ENCODE assay signal across 16 cellular contexts in genomic region chr6:33676416-33677152, GRCh38.
"Had no signal": no experiment of that assay in that cellular context is flagged by ENCODE, and none has a peak within 500 bp of the region (broad histone marks: within the 10 kb centered on the region; RNA-seq: fewer than 3 reads in every experiment).

No MANE protein-coding gene starts in this region.

- H3K4me1 ChIP-seq: breast epithelium had no signal

- H3K4me3 Mint-ChIP-seq: activated B cell treated with CpG ODN at 0.5 μM for 24 hours; activated CD4-positive, alpha-beta T cell treated with anti-CD3 and anti-CD28 coated beads, Interleukin-2, amount 10 ng/mL, durations not matched to agents 24 days and 14 days; activated naive CD8-positive, alpha-beta T cell; nephron; stimulated activated effector memory CD8-positive, alpha-beta T cell treated with anti-CD3 and anti-CD28 coated beads, Interleukin-12 subunit alpha, Interleukin-12 subunit beta, amount 100 ng/mL, for 72 hours; T-helper 1 cell treated with Interleukin-12 subunit alpha and Interleukin-12 subunit beta and Interleukin-4 antibody, amounts not matched to agents 30 μg/mL and 1 μg/mL, for 36 hours had no signal

- H3K27me3 ChIP-seq: breast epithelium, tibial artery had no signal

- H3K4me1 Mint-ChIP-seq: activated CD4-positive, alpha-beta T cell treated with anti-CD3 and anti-CD28 coated beads, Interleukin-2, amount 10 ng/mL, durations not matched to agents 24 days and 14 days had no signal

- H3K9me3 ChIP-seq: breast epithelium, gastroesophageal sphincter, left ventricle myocardium inferior, tibial artery had no signal

- H3K4me3 ChIP-seq: breast epithelium, gastroesophageal sphincter, left ventricle myocardium inferior, smooth muscle cell, tibial artery had no signal

- H3K36me3 ChIP-seq: breast epithelium had no signal

- H3K27me3 Mint-ChIP-seq: activated B cell treated with CpG ODN at 0.5 μM for 24 hours; activated CD4-positive, alpha-beta T cell treated with anti-CD3 and anti-CD28 coated beads, Interleukin-2, amount 10 ng/mL, durations not matched to agents 24 days and 14 days; activated naive CD8-positive, alpha-beta T cell had no signal

- H3K27ac ChIP-seq: gastroesophageal sphincter, left ventricle myocardium inferior, tibial artery had no signal

- H3K9me3 Mint-ChIP-seq: activated B cell treated with CpG ODN at 0.5 μM for 24 hours; activated CD4-positive, alpha-beta T cell treated with anti-CD3 and anti-CD28 coated beads, Interleukin-2, amount 10 ng/mL, durations not matched to agents 24 days and 14 days; nephron; stimulated activated effector memory CD8-positive, alpha-beta T cell treated with anti-CD3 and anti-CD28 coated beads, Interleukin-12 subunit alpha, Interleukin-12 subunit beta, amount 100 ng/mL, for 72 hours; T-helper 1 cell treated with Interleukin-12 subunit alpha and Interleukin-12 subunit beta and Interleukin-4 antibody, amounts not matched to agents 30 μg/mL and 1 μg/mL, for 36 hours had no signal

- H3K4me2 ChIP-seq: smooth muscle cell had no signal

- ATAC-seq: gastroesophageal sphincter; stimulated activated effector memory CD8-positive, alpha-beta T cell treated with anti-CD3 and anti-CD28 coated beads, Interleukin-12 subunit alpha, Interleukin-12 subunit beta, amount 100 ng/mL, for 72 hours had no signal

- DNase-seq: activated B cell treated with CpG ODN at 0.5 μM for 24 hours; activated CD4-positive, alpha-beta T cell treated with anti-CD3 and anti-CD28 coated beads, Interleukin-2, amount 10 ng/mL, durations not matched to agents 24 days and 14 days; activated effector memory CD4-positive, alpha-beta T cell treated with anti-CD3 and anti-CD28 coated beads, Interleukin-2, amount 50 U/mL, for 16 hours; activated T-cell treated with anti-CD3 and anti-CD28 coated beads for 4 hours; anterior cingulate cortex; islet precursor cell; left ventricle myocardium inferior; mesendoderm; tibial artery had no signal

- H3K27ac Mint-ChIP-seq: activated B cell treated with CpG ODN at 0.5 μM for 24 hours; activated CD4-positive, alpha-beta T cell treated with anti-CD3 and anti-CD28 coated beads, Interleukin-2, amount 10 ng/mL, durations not matched to agents 24 days and 14 days; activated naive CD8-positive, alpha-beta T cell; nephron; T-helper 1 cell treated with Interleukin-12 subunit alpha and Interleukin-12 subunit beta and Interleukin-4 antibody, amounts not matched to agents 30 μg/mL and 1 μg/mL, for 36 hours had no signal
